22 cellular contexts compared by ENCODE assay signal in the genomic region with DNA sequence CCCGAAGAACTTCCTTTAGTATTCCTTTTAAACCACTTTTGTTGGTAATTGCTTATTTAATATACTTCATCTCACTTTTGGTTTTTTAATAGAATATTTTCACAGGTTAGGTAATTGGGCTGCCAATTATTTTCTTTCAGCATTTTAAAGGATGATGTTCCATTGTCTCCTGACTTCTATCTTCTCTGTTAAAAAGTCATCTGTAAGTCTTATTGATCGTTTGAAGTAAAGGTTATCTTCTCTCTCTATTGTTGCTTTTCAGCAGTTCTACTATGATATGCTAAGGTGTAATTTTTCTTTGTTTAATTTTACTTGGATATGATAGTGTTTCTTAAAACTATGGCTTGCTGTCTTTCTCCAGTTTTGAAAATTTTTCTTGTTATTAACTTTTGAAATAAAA.
"Had no signal": no experiment of that assay in that cellular context is flagged by ENCODE, and none has a peak within 500 bp of the region (broad histone marks: within the 10 kb centered on the region; RNA-seq: fewer than 3 reads in every experiment).

No MANE protein-coding gene starts in this region.

- H3K9ac ChIP-seq: neural progenitor cell, parathyroid adenoma had no signal

- ATAC-seq: heart left ventricle; left lung; naive thymus-derived CD4-positive, alpha-beta T cell; stimulated activated effector memory CD8-positive, alpha-beta T cell treated with anti-CD3 and anti-CD28 coated beads, Interleukin-12 subunit alpha, Interleukin-12 subunit beta, amount 100 ng/mL, for 72 hours had no signal

- H3K4me1 Mint-ChIP-seq: naive thymus-derived CD4-positive, alpha-beta T cell; nephron; neural progenitor cell; stimulated activated effector memory CD8-positive, alpha-beta T cell treated with anti-CD3 and anti-CD28 coated beads, Interleukin-12 subunit alpha, Interleukin-12 subunit beta, amount 100 ng/mL, for 72 hours had no signal

- H3K4me3 Mint-ChIP-seq: naive thymus-derived CD4-positive, alpha-beta T cell; nephron; neural progenitor cell; stimulated activated effector memory CD8-positive, alpha-beta T cell treated with anti-CD3 and anti-CD28 coated beads, Interleukin-12 subunit alpha, Interleukin-12 subunit beta, amount 100 ng/mL, for 72 hours had no signal

- H2AFZ ChIP-seq: hepatocyte, neural progenitor cell, parathyroid adenoma had no signal

- DNase-seq: cortex of kidney; heart left ventricle; kidney; left lung; mesenchymal stem cell; midbrain; naive thymus-derived CD4-positive, alpha-beta T cell; sigmoid colon; stimulated activated CD4-positive, alpha-beta T cell treated with anti-CD3 and anti-CD28 coated beads, Interleukin-2, amount 100 ng/mL, for 24 hours; stimulated activated CD4-positive, alpha-beta T cell treated with anti-CD3 and anti-CD28 coated beads, Interleukin-4, amount 100 ng/mL, for 24 hours; stimulated activated naive CD4-positive, alpha-beta T cell treated with Interleukin-2 at 50 U/mL for 16 hours; stomach; thyroid gland; trophoblast cell had no signal

- FAIRE-seq: kidney had no signal

- H3K27ac Mint-ChIP-seq: naive thymus-derived CD4-positive, alpha-beta T cell; nephron; neural progenitor cell; progenitor cell of endocrine pancreas; stimulated activated effector memory CD8-positive, alpha-beta T cell treated with anti-CD3 and anti-CD28 coated beads, Interleukin-12 subunit alpha, Interleukin-12 subunit beta, amount 100 ng/mL, for 72 hours had no signal

- H3K4me2 ChIP-seq: hepatocyte, neural progenitor cell had no signal

- H3K9me3 ChIP-seq: thyroid gland, vagina had no signal

- H3K36me3 ChIP-seq: heart left ventricle, left lung, right atrium auricular region, sigmoid colon, stomach, thyroid gland, vagina had no signal

- H3K4me1 ChIP-seq: heart left ventricle, left lung, neural progenitor cell, parathyroid adenoma, right atrium auricular region, sigmoid colon, stomach, thyroid gland, vagina had no signal

- H3K27me3 ChIP-seq: heart left ventricle, hepatocyte, left lung, neural progenitor cell, right atrium auricular region, sigmoid colon, stomach, thyroid gland, vagina had no signal

- H3K27ac ChIP-seq: heart left ventricle, hepatocyte, left lung, neural progenitor cell, parathyroid adenoma, right atrium auricular region, sigmoid colon, stomach, thyroid gland, vagina had no signal

- H3K36me3 Mint-ChIP-seq: naive thymus-derived CD4-positive, alpha-beta T cell; neural progenitor cell; stimulated activated effector memory CD8-positive, alpha-beta T cell treated with anti-CD3 and anti-CD28 coated beads, Interleukin-12 subunit alpha, Interleukin-12 subunit beta, amount 100 ng/mL, for 72 hours had no signal

- H3K27me3 Mint-ChIP-seq: progenitor cell of endocrine pancreas had no signal

- H3K4me3 ChIP-seq: heart left ventricle, hepatocyte, left lung, neural progenitor cell, right atrium auricular region, sigmoid colon, stomach, thyroid gland, vagina had no signal

- H3K79me2 ChIP-seq: hepatocyte, parathyroid adenoma had no signal
